Comparison of ENCODE assay signal across 30 cellular contexts in the genomic region with DNA sequence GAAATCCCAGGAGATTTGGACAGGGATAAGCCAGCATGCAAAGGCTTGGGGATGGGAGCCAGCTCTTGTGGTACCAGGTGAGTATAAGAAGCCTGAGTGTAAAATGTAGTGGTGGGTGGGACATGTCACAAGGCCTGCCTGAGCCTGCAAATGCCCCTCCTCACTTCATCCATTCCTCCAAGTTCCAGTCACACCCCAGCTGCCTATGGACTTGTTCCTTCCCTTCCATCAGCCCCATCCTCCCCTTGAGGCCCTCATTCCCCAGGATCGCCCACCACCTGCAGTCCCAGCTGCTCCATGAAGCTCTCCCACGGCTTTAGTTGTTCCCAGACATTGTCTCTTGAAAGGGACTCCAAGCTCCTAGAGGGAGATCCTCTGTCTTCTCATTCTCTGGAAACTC.
"Had no signal": no experiment of that assay in that cellular context is flagged by ENCODE, and none has a peak within 500 bp of the region (broad histone marks: within the 10 kb centered on the region; RNA-seq: fewer than 3 reads in every experiment).

No MANE protein-coding gene starts in this region.

- H3K36me3 Mint-ChIP-seq: naive thymus-derived CD8-positive, alpha-beta T cell; natural killer cell treated with Interleukin-12 subunit alpha and Interleukin-12 subunit beta and Interleukin-15 and Interleukin-18, amount 100 ng/mL, for 72 hours; stimulated activated memory B cell treated with anti-CD40 and anti-IgM and Interleukin-4, amounts not matched to agents 10 μg/mL and 1 μg/mL and 100 μg/mL, for 72 hours; type B pancreatic cell had no signal

- H2AFZ ChIP-seq: parathyroid adenoma had no signal

- H3K4me3 ChIP-seq: ovary, psoas muscle, right lobe of liver, sigmoid colon, suprapubic skin, testis, tibial artery, transverse colon, upper lobe of right lung, uterus had no signal

- H3K36me3 ChIP-seq: ovary, right lobe of liver, sigmoid colon, suprapubic skin, tibial artery, transverse colon, upper lobe of right lung, uterus had no signal

- H3K27me3 ChIP-seq: ovary, right lobe of liver, sigmoid colon, testis, transverse colon, upper lobe of right lung, uterus had no signal

- H3K4me3 Mint-ChIP-seq: naive thymus-derived CD8-positive, alpha-beta T cell; natural killer cell treated with Interleukin-12 subunit alpha and Interleukin-12 subunit beta and Interleukin-15 and Interleukin-18, amount 100 ng/mL, for 72 hours; nephron progenitor cell; neural crest cell; stimulated activated memory B cell treated with anti-CD40 and anti-IgM and Interleukin-4, amounts not matched to agents 10 μg/mL and 1 μg/mL and 100 μg/mL, for 72 hours; stimulated activated naive CD8-positive, alpha-beta T cell treated with anti-CD3 and anti-CD28 coated beads, Interleukin-15, amount 100 ng/mL, for 72 hours; type B pancreatic cell had no signal

- H3K4me1 ChIP-seq: parathyroid adenoma, psoas muscle, right lobe of liver, sigmoid colon, suprapubic skin, tibial artery, transverse colon, upper lobe of right lung, uterus had no signal

- DNase-seq: naive thymus-derived CD8-positive, alpha-beta T cell; nephron progenitor cell; occipital lobe; ovary; posterior cingulate gyrus; psoas muscle; right cardiac atrium; right lobe of liver; sigmoid colon; small intestine; stimulated activated CD4-positive, alpha-beta T cell treated with anti-CD3 and anti-CD28 coated beads, Interleukin-15, amount 100 ng/mL, for 24 hours; stimulated activated CD4-positive, alpha-beta T cell treated with anti-CD3 and anti-CD28 coated beads, Interleukin-2, amount 100 ng/mL, for 24 hours; stimulated activated CD4-positive, alpha-beta T cell treated with anti-CD3 and anti-CD28 coated beads, Interleukin-2, amount 100 ng/mL, for 48 hours; stimulated activated CD4-positive, alpha-beta T cell treated with anti-CD3 and anti-CD28 coated beads, Interleukin-4, amount 100 ng/mL, for 24 hours; stimulated activated naive CD4-positive, alpha-beta T cell; stimulated activated naive CD8-positive, alpha-beta T cell treated with anti-CD3 and anti-CD28 coated beads, Interleukin-15, amount 100 ng/mL, for 72 hours; stimulated activated naive CD8-positive, alpha-beta T cell treated with anti-CD3 and anti-CD28 coated beads, Interleukin-15, Interleukin-2, amounts not matched to agents 100 U/mL and 50 U/mL, for 24 hours; substantia nigra; testis; tibial artery; transverse colon; upper lobe of right lung; uterus had no signal

- H3K4me1 Mint-ChIP-seq: nephron progenitor cell; neural crest cell; stimulated activated memory B cell treated with anti-CD40 and anti-IgM and Interleukin-4, amounts not matched to agents 10 μg/mL and 1 μg/mL and 100 μg/mL, for 72 hours; stimulated activated naive CD8-positive, alpha-beta T cell treated with anti-CD3 and anti-CD28 coated beads, Interleukin-15, amount 100 ng/mL, for 72 hours had no signal

- H3K9ac ChIP-seq: parathyroid adenoma had no signal

- H3K79me2 ChIP-seq: parathyroid adenoma had no signal

- H3K9me3 ChIP-seq: ovary, psoas muscle, right lobe of liver, sigmoid colon, suprapubic skin, testis, tibial artery, transverse colon, upper lobe of right lung, uterus had no signal

- H3K27ac Mint-ChIP-seq: naive thymus-derived CD8-positive, alpha-beta T cell; natural killer cell treated with Interleukin-12 subunit alpha and Interleukin-12 subunit beta and Interleukin-15 and Interleukin-18, amount 100 ng/mL, for 72 hours; nephron progenitor cell; progenitor cell of endocrine pancreas; stimulated activated memory B cell treated with anti-CD40 and anti-IgM and Interleukin-4, amounts not matched to agents 10 μg/mL and 1 μg/mL and 100 μg/mL, for 72 hours; stimulated activated naive CD8-positive, alpha-beta T cell treated with anti-CD3 and anti-CD28 coated beads, Interleukin-15, amount 100 ng/mL, for 72 hours; type B pancreatic cell had no signal

- H3K27ac ChIP-seq: ovary, parathyroid adenoma, psoas muscle, right lobe of liver, sigmoid colon, suprapubic skin, testis, tibial artery, transverse colon, upper lobe of right lung, uterus had no signal

- H3K9me3 Mint-ChIP-seq: natural killer cell treated with Interleukin-12 subunit alpha and Interleukin-12 subunit beta and Interleukin-15 and Interleukin-18, amount 100 ng/mL, for 72 hours; neural crest cell; stimulated activated memory B cell treated with anti-CD40 and anti-IgM and Interleukin-4, amounts not matched to agents 10 μg/mL and 1 μg/mL and 100 μg/mL, for 72 hours; stimulated activated naive CD8-positive, alpha-beta T cell treated with anti-CD3 and anti-CD28 coated beads, Interleukin-15, amount 100 ng/mL, for 72 hours had no signal
